35 cellular contexts compared by ENCODE assay signal in genomic region chr2:96961551-96961950, GRCh38. TPM values are rescaled to one million over a fixed set of nuclear protein-coding genes. Genes with fewer than 3 reads are reported as not detected.
DNase-seq lines count a peak whose midpoint lies in the region; ATAC-seq lines count a peak whose summit lies in the region.
"Had no signal": no experiment of that assay in that cellular context is flagged by ENCODE, and none has a peak within 500 bp of the region (broad histone marks: within the 10 kb centered on the region; RNA-seq: fewer than 3 reads in every experiment).

No MANE protein-coding gene starts in this region.

- peak overlapping the region; percentile 49 for H2BK15ac ChIP-seq in neuronal stem cell (ENCODE audit: low read length)

- H2BK120ac ChIP-seq in neuronal stem cell (ENCODE audit: low read depth, low read length) = no peak overlapping the region

- no peaks in the 10 kb centered on the region for H3K9me3 Mint-ChIP-seq in activated CD4-positive, alpha-beta T cell treated with anti-CD3 and anti-CD28 coated beads, Interleukin-2, amount 10 ng/mL, durations not matched to agents 24 days and 14 days
- H3K9me3 Mint-ChIP-seq in CD4-positive, alpha-beta memory T cell = peaks cover 0 to 3% (median 0%) of the 10 kb centered on the region in 8 donors
- no peaks in the 10 kb centered on the region for H3K9me3 Mint-ChIP-seq in activated T-helper 2 cell treated with anti-CD3 and anti-CD28 coated beads, Interferon-gamma antibody, Interleukin-2, Interleukin-4, amounts not matched to agents 10 μg/mL and 5 μg/mL and 100 μg/mL, durations not matched to agents 14 hours and 24 hours and 36 hours
- H3K9me3 Mint-ChIP-seq: mesothelial cell of epicardium; natural killer cell treated with Interleukin-12 subunit alpha and Interleukin-12 subunit beta and Interleukin-15 and Interleukin-18, amount 100 ng/mL, for 72 hours; stimulated activated naive B cell treated with anti-CD40 and anti-IgM and Interleukin-4, amounts not matched to agents 10 μg/mL and 1 μg/mL and 100 μg/mL, for 72 hours had no signal

- intact Hi-C loops in activated CD4-positive, alpha-beta T cell treated with anti-CD3 and anti-CD28 coated beads, Interleukin-2, amount 10 ng/mL, durations not matched to agents 24 days and 14 days (cut with micrococcal nuclease) = loop anchor here (5.0 kb wide), 2 partner anchors 199 to 424 kb away; partner anchors contain the start of genes ARID5A and CNNM4
- intact Hi-C loops in CD4-positive, alpha-beta memory T cell (cut with micrococcal nuclease) = loop anchor here (5.0 kb wide), 6 partner anchors 41 to 424 kb away; partner anchors contain the start of genes ARID5A, CNNM4 and LMAN2L
- intact Hi-C loops in activated T-helper 2 cell treated with anti-CD3 and anti-CD28 coated beads, Interferon-gamma antibody, Interleukin-2, Interleukin-4, amounts not matched to agents 10 μg/mL and 5 μg/mL and 100 μg/mL, durations not matched to agents 14 hours and 24 hours and 36 hours (cut with micrococcal nuclease) = loop anchor here (5.0 kb wide), 5 partner anchors 89 to 219 kb away; partner anchors contain the start of genes ANKRD36, CNNM3, CNNM4 and LMAN2L

- DNase-seq in activated CD4-positive, alpha-beta T cell treated with anti-CD3 and anti-CD28 coated beads, Interleukin-2, amount 10 ng/mL, durations not matched to agents 24 days and 14 days = no peak
- no peak for DNase-seq in activated CD4-positive, alpha-beta T cell treated with anti-CD3 and anti-CD28 coated beads, Interleukin-2, amount 50 U/mL, for 1 hour
- DNase-seq in CD4-positive, alpha-beta memory T cell = no peak
- no peak for DNase-seq in activated T-helper 2 cell treated with anti-CD3 and anti-CD28 coated beads, Interferon-gamma antibody, Interleukin-2, Interleukin-4, amounts not matched to agents 10 μg/mL and 5 μg/mL and 100 μg/mL, durations not matched to agents 14 hours and 24 hours and 36 hours (ENCODE audit: low spot score)
- DNase-seq in neuronal stem cell (ENCODE audit: low spot score) (no peak), pons (ENCODE audit: low spot score) (no peak)
- DNase-seq: 8988T; activated gamma-delta T cell treated with Interleukin-2 at 50 U/mL for 16 hours; amniotic stem cell; brain microvascular endothelial cell; DMS153; effector CD4-positive, alpha-beta T cell; erythroblast; GOT3; head of caudate nucleus; Kasumi-1; MV-4-11; NCI-H146; NCI-H2107; NCI-H446 treated with DMSO at 0.1 percent for 48 hours; ovary; right cardiac atrium; SK-N-SH; stimulated activated CD4-positive, alpha-beta T cell treated with anti-CD3 and anti-CD28 coated beads, Interleukin-4, amount 100 ng/mL, for 4 hours; stimulated activated naive B cell treated with anti-CD40 and anti-IgM and Interleukin-4, amounts not matched to agents 10 μg/mL and 1 μg/mL and 100 μg/mL, for 72 hours; T-helper 9 cell; uterus; WERI-Rb-1 had no signal

- no peaks in the 10 kb centered on the region for H3K27me3 ChIP-seq in CD4-positive, alpha-beta memory T cell (ENCODE audit: insufficient read depth, low read length)
- H3K27me3 ChIP-seq in neuronal stem cell (ENCODE audit: control insufficient read depth in 3 of 3, insufficient read depth in 3 of 3, low read depth in 1 of 3, low read length in 3 of 3) = no peaks in the 10 kb centered on the region
- H3K27me3 ChIP-seq: brain microvascular endothelial cell, ovary, uterus had no signal

- H3K4me1 Mint-ChIP-seq in activated CD4-positive, alpha-beta T cell treated with anti-CD3 and anti-CD28 coated beads, Interleukin-2, amount 10 ng/mL, durations not matched to agents 24 days and 14 days = peaks cover 63% of the 10 kb centered on the region
- peaks cover 46 to 73% (median 60%) of the 10 kb centered on the region in 4 donors for H3K4me1 Mint-ChIP-seq in CD4-positive, alpha-beta memory T cell
- peaks cover 67% of the 10 kb centered on the region for H3K4me1 Mint-ChIP-seq in activated T-helper 2 cell treated with anti-CD3 and anti-CD28 coated beads, Interferon-gamma antibody, Interleukin-2, Interleukin-4, amounts not matched to agents 10 μg/mL and 5 μg/mL and 100 μg/mL, durations not matched to agents 14 hours and 24 hours and 36 hours (ENCODE audit: low read depth)

- WGBS in neuronal stem cell (ENCODE audit: extremely low coverage in 2 of 2, insufficient read length in 2 of 2, insufficient replicate concordance in 1 of 2), 2 donors = no CpG with 5 or more reads among the region's 9 CpGs

- no peak overlapping the region for H3K18ac ChIP-seq in neuronal stem cell (ENCODE audit: low read length)

- H3K9ac ChIP-seq in neuronal stem cell (ENCODE audit: low read depth, low read length, poor library complexity) = no peak overlapping the region
- H3K9ac ChIP-seq: SK-N-SH had no signal

- peak overlapping the region; percentile 78 for H3K4me3 Mint-ChIP-seq in activated CD4-positive, alpha-beta T cell treated with anti-CD3 and anti-CD28 coated beads, Interleukin-2, amount 10 ng/mL, durations not matched to agents 24 days and 14 days
- peak overlapping the region in 7 of 8 donors; percentile 71 to 82 (median 77) for H3K4me3 Mint-ChIP-seq in CD4-positive, alpha-beta memory T cell
- H3K4me3 Mint-ChIP-seq in activated T-helper 2 cell treated with anti-CD3 and anti-CD28 coated beads, Interferon-gamma antibody, Interleukin-2, Interleukin-4, amounts not matched to agents 10 μg/mL and 5 μg/mL and 100 μg/mL, durations not matched to agents 14 hours and 24 hours and 36 hours (ENCODE audit: low read depth) = no peak overlapping the region
- H3K4me3 Mint-ChIP-seq: mesothelial cell of epicardium; stimulated activated naive B cell treated with anti-CD40 and anti-IgM and Interleukin-4, amounts not matched to agents 10 μg/mL and 1 μg/mL and 100 μg/mL, for 72 hours had no signal

- H3K4ac ChIP-seq in neuronal stem cell (ENCODE audit: low read length) = no peak overlapping the region

- H3K4me2 ChIP-seq in neuronal stem cell (ENCODE audit: insufficient read depth, low read length, poor library complexity, severe bottlenecking) = no peak overlapping the region
- H3K4me2 ChIP-seq: SK-N-SH had no signal

- no peak overlapping the region for H4K8ac ChIP-seq in neuronal stem cell (ENCODE audit: low read depth, low read length)

- peaks cover 70% of the 10 kb centered on the region for H3K4me1 ChIP-seq in CD4-positive, alpha-beta memory T cell (ENCODE audit: insufficient read depth, low read length)
- H3K4me1 ChIP-seq in neuronal stem cell (ENCODE audit: control insufficient read depth in 2 of 2, insufficient read depth in 1 of 2, low read depth in 1 of 2, low read length in 2 of 2) = peaks cover 9 to 23% of the 10 kb centered on the region in 2 donors
- H3K4me1 ChIP-seq: uterus had no signal

- ATAC-seq in GM18867 (IDR thresholded peaks at IDR 0.05; ENCODE audit: unreplicated experiment) (no peak), GM21390 (IDR thresholded peaks at IDR 0.05; ENCODE audit: unreplicated experiment) (no peak)
- ATAC-seq: natural killer cell treated with Interleukin-12 subunit alpha and Interleukin-12 subunit beta and Interleukin-15 and Interleukin-18, amount 100 ng/mL, for 72 hours; stimulated activated naive B cell treated with anti-CD40 and anti-IgM and Interleukin-4, amounts not matched to agents 10 μg/mL and 1 μg/mL and 100 μg/mL, for 72 hours had no signal

- peak overlapping the region; percentile 58 for H3K27ac ChIP-seq in CD4-positive, alpha-beta memory T cell (ENCODE audit: low read depth, low read length)
- H3K27ac ChIP-seq in neuronal stem cell (replicated peaks; ENCODE audit: low read length) = no peak overlapping the region
- H3K27ac ChIP-seq: brain microvascular endothelial cell, ovary, uterus, WERI-Rb-1 had no signal

- CTCF ChIA-PET in CD4-positive, alpha-beta memory T cell (lab: Charles Lee; ENCODE audit: partially characterized antibody) = interaction anchor here (0.9 to 3.8 kb wide), 18 partner anchors 9 to 328 kb away, joined by 3 to 113 read pairs (median 3); partner anchors contain the start of genes ANKRD36 and ANKRD39

- POLR2A ChIA-PET in CD4-positive, alpha-beta memory T cell (lab: Charles Lee; ENCODE audit: partially characterized antibody) = interaction anchor here (0.8 to 3.9 kb wide), 11 partner anchors 7 to 200 kb away, joined by 3 to 107 read pairs (median 8); partner anchors contain the start of genes ANKRD36, ANKRD39, CNNM3 and CNNM4

- peak overlapping the region; percentile 84 for H3K27ac Mint-ChIP-seq in activated CD4-positive, alpha-beta T cell treated with anti-CD3 and anti-CD28 coated beads, Interleukin-2, amount 10 ng/mL, durations not matched to agents 24 days and 14 days
- H3K27ac Mint-ChIP-seq in CD4-positive, alpha-beta memory T cell = peak overlapping the region; percentile 91 to 99 (median 97)
- peak overlapping the region; percentile 88 for H3K27ac Mint-ChIP-seq in activated T-helper 2 cell treated with anti-CD3 and anti-CD28 coated beads, Interferon-gamma antibody, Interleukin-2, Interleukin-4, amounts not matched to agents 10 μg/mL and 5 μg/mL and 100 μg/mL, durations not matched to agents 14 hours and 24 hours and 36 hours
- H3K27ac Mint-ChIP-seq: mesothelial cell of epicardium had no signal

- no peak overlapping the region for H4K91ac ChIP-seq in neuronal stem cell (ENCODE audit: low read depth, low read length, poor library complexity)

- no peaks in the 10 kb centered on the region for H3K9me3 ChIP-seq in CD4-positive, alpha-beta memory T cell (ENCODE audit: control insufficient read depth in 1 of 2, low read length in 2 of 2)
- no peaks in the 10 kb centered on the region for H3K9me3 ChIP-seq in neuronal stem cell (replicated peaks in 1 of 2; ENCODE audit: control insufficient read depth in 2 of 2, insufficient read depth in 1 of 2, low read depth in 1 of 2, low read length in 2 of 2)
- H3K9me3 ChIP-seq: ovary, SK-N-SH, uterus had no signal

- H3K14ac ChIP-seq in neuronal stem cell (ENCODE audit: low read length) = no peak overlapping the region

- H3K27me3 Mint-ChIP-seq in activated CD4-positive, alpha-beta T cell treated with anti-CD3 and anti-CD28 coated beads, Interleukin-2, amount 10 ng/mL, durations not matched to agents 24 days and 14 days = no peaks in the 10 kb centered on the region
- no peaks in the 10 kb centered on the region for H3K27me3 Mint-ChIP-seq in CD4-positive, alpha-beta memory T cell
- H3K27me3 Mint-ChIP-seq in activated T-helper 2 cell treated with anti-CD3 and anti-CD28 coated beads, Interferon-gamma antibody, Interleukin-2, Interleukin-4, amounts not matched to agents 10 μg/mL and 5 μg/mL and 100 μg/mL, durations not matched to agents 14 hours and 24 hours and 36 hours (ENCODE audit: low read depth) = no peaks in the 10 kb centered on the region
- H3K27me3 Mint-ChIP-seq: natural killer cell treated with Interleukin-12 subunit alpha and Interleukin-12 subunit beta and Interleukin-15 and Interleukin-18, amount 100 ng/mL, for 72 hours had no signal

- H2AFZ ChIP-seq in neuronal stem cell (ENCODE audit: low read length) = peak overlapping the region; percentile 33

- no peak overlapping the region for H3K23ac ChIP-seq in neuronal stem cell (ENCODE audit: low read depth, low read length, poor library complexity)

- H3K36me3 Mint-ChIP-seq in activated CD4-positive, alpha-beta T cell treated with anti-CD3 and anti-CD28 coated beads, Interleukin-2, amount 10 ng/mL, durations not matched to agents 24 days and 14 days (ENCODE audit: low read depth) = no peaks in the 10 kb centered on the region
- peaks cover 0 to 3% of the 10 kb centered on the region in 2 donors for H3K36me3 Mint-ChIP-seq in CD4-positive, alpha-beta memory T cell
- no peaks in the 10 kb centered on the region for H3K36me3 Mint-ChIP-seq in activated T-helper 2 cell treated with anti-CD3 and anti-CD28 coated beads, Interferon-gamma antibody, Interleukin-2, Interleukin-4, amounts not matched to agents 10 μg/mL and 5 μg/mL and 100 μg/mL, durations not matched to agents 14 hours and 24 hours and 36 hours (ENCODE audit: low read depth)
- H3K36me3 Mint-ChIP-seq: mesothelial cell of epicardium; natural killer cell treated with Interleukin-12 subunit alpha and Interleukin-12 subunit beta and Interleukin-15 and Interleukin-18, amount 100 ng/mL, for 72 hours; stimulated activated naive B cell treated with anti-CD40 and anti-IgM and Interleukin-4, amounts not matched to agents 10 μg/mL and 1 μg/mL and 100 μg/mL, for 72 hours had no signal

- peak overlapping the region; percentile 1 to 42 for H3K4me3 ChIP-seq in CD4-positive, alpha-beta memory T cell (ENCODE audit: low read length in 2 of 2)
- no peak overlapping the region for H3K4me3 ChIP-seq in neuronal stem cell (ENCODE audit: low read length in 2 of 2)
- H3K4me3 ChIP-seq: ovary, uterus had no signal

- no peaks in the 10 kb centered on the region for H3K36me3 ChIP-seq in CD4-positive, alpha-beta memory T cell (ENCODE audit: insufficient read depth, low read length)
- H3K36me3 ChIP-seq in neuronal stem cell (replicated peaks in 1 of 2; ENCODE audit: control insufficient read depth in 2 of 2, insufficient read depth in 2 of 2, low read length in 2 of 2) = no peaks in the 10 kb centered on the region
- H3K36me3 ChIP-seq: brain microvascular endothelial cell, ovary, uterus, WERI-Rb-1 had no signal

- no peak overlapping the region for H2BK12ac ChIP-seq in neuronal stem cell (ENCODE audit: low read length)

- no peak overlapping the region for H2BK5ac ChIP-seq in neuronal stem cell (ENCODE audit: low read length)

- no peaks in the 10 kb centered on the region for H3K79me1 ChIP-seq in neuronal stem cell (ENCODE audit: low read depth, low read length)

- no peak overlapping the region for H2AK5ac ChIP-seq in neuronal stem cell (ENCODE audit: low read depth, low read length)

RNA-seq across cellular contexts. Expression of gene FAM178B, which starts 24.8 kb away (rescaled TPM):
- not detected in 2 replicates for total RNA-seq in activated CD4-positive, alpha-beta T cell treated with anti-CD3 and anti-CD28 coated beads, Interleukin-2, amount 10 ng/mL, durations not matched to agents 24 days and 14 days
- 1 to 10 TPM in 1 of 2 experiments, under 1 TPM in 1; 0.73 to 1.0 TPM for total RNA-seq in CD4-positive, alpha-beta memory T cell
- not detected for polyA plus RNA-seq in CD4-positive, alpha-beta memory T cell
- not detected in 2 replicates for total RNA-seq in activated T-helper 2 cell treated with anti-CD3 and anti-CD28 coated beads, Interferon-gamma antibody, Interleukin-2, Interleukin-4, amounts not matched to agents 10 μg/mL and 5 μg/mL and 100 μg/mL, durations not matched to agents 14 hours and 24 hours and 36 hours
- 1.0 TPM for polyA plus RNA-seq in neuronal stem cell (2013, experiment 1 of 2)
- polyA plus RNA-seq in neuronal stem cell (2013, experiment 2 of 2) = 1.0 TPM
- total RNA-seq: fibroblast of villous mesenchyme; HepG2; natural killer cell treated with Interleukin-12 subunit alpha and Interleukin-12 subunit beta and Interleukin-15 and Interleukin-18, amount 100 ng/mL, for 72 hours; temporal lobe had no signal
- polyA plus RNA-seq: HepG2, SK-N-SH had no signal

Comparison
In these comparisons a context has a peak if more than half of its experiments do, and no peak if none do; other contexts are left out.
1. H3K4me3 ChIP-seq: peak in CD4-positive, alpha-beta memory T cell (2 of 2); none in neuronal stem cell (0 of 2).
2. Peak in every context shown above with its lines, with median percentiles within 50 percentile points of each other: H3K27ac Mint-ChIP-seq.